25 cellular contexts compared by ENCODE assay signal in the genomic region with DNA sequence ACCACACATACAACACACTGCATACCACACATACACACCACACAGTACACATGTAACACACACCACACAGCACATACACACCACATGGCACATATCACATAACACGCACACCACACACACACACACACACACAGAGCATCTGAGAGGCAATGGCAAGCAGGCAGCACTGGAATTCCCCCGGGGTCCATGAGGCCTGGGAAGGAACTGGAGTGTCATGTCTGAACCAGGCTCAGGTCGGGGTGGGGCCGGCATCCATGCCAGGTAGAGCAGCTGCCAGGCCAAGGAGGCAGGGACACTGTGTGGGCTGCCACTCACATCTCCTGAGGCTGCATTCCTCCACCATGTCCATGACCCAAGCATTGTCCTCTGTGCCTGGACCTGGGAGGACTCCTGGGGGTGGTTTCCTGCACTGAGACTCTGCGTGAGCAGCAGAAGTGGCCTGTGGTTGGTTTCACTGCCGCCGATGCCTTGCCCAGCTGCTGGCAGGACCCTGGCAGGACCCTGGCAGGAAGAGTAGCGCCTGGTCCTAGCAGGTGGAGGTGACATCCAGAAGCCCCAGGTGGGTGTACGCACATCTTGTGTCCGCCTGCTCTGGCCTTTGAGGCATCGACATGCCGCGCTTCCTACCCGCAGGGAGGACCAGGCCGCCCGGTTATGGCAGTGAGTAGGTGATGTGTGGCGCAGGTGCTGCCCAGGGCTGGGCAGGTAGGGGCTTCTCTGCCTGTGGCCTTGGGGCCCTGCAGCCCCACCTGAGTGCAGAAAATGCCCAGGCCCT.
DNase-seq lines count a peak whose midpoint lies in the region; FAIRE-seq and TF ChIP-seq lines count a peak whose summit lies in the region.
"Had no signal": no experiment of that assay in that cellular context is flagged by ENCODE, and none has a peak within 500 bp of the region (broad histone marks: within the 10 kb centered on the region; RNA-seq: fewer than 3 reads in every experiment).

No MANE protein-coding gene starts in this region.

- H3K36me3 ChIP-seq in H7 (replicated peaks; ENCODE audit: control insufficient read depth, insufficient read depth, low read length), result no peaks in the 10 kb centered on the region
- H3K36me3 ChIP-seq in H1 (ENCODE audit: control insufficient read depth in 2 of 4, insufficient read depth in 4 of 4, low read length in 3 of 4), result no peaks in the 10 kb centered on the region
- H3K36me3 ChIP-seq in neuronal stem cell (replicated peaks in 1 of 2; ENCODE audit: control insufficient read depth in 2 of 2, insufficient read depth in 2 of 2, low read length in 2 of 2), result no peaks in the 10 kb centered on the region
- H3K36me3 ChIP-seq in vagina, result no peaks in the 10 kb centered on the region
- H3K36me3 ChIP-seq: BLaER1 treated with 17β-estradiol and CSF1 and Interleukin-3, amounts not matched to agents 10 nM and 100 nM had no signal

- no peak overlapping the region; the same call in 1 of the 2 replicates for H3K18ac ChIP-seq in H1 (ENCODE audit: extremely low read depth, low read length)
- H3K18ac ChIP-seq in neuronal stem cell (ENCODE audit: low read length), result peak overlapping the region; percentile 53

- H3K23ac ChIP-seq in H1 (ENCODE audit: insufficient read length) (no peak overlapping the region), neuronal stem cell (ENCODE audit: low read depth, low read length, poor library complexity) (peak overlapping the region; percentile 74)

- POLR2A ChIA-PET in H1 (lab: Charles Lee; ENCODE audit: partially characterized antibody), result no interaction called here

- H3K4ac ChIP-seq in H1 (replicated peaks; ENCODE audit: insufficient read length, low read depth, low read length), result no peak overlapping the region
- peak overlapping the region; percentile 1 for H3K4ac ChIP-seq in neuronal stem cell (ENCODE audit: low read length)

- CTCF ChIA-PET in H1 (lab: Charles Lee; ENCODE audit: partially characterized antibody), result no interaction called here

- no peak overlapping the region for H4K5ac ChIP-seq in H1 (ENCODE audit: insufficient read length, low read depth, low read length)

- FAIRE-seq in H1 (lab: Jason Lieb, UNC), result no peak
- FAIRE-seq: A549, G401.6 had no signal

- WGBS in H1 (ENCODE audit: extremely low coverage in 1 of 2, insufficient coverage in 1 of 2, insufficient read length in 1 of 2, insufficient replicate concordance in 2 of 2, low coverage in 1 of 2, low lambda C conversion rate in 2 of 2, missing lambda C conversion rate in 1 of 2), 2 experiments, result 82% methylated on average over 17 of the region's 17 CpGs; no CpG with 5 or more reads in 1 of the 2 experiments
- WGBS in neuronal stem cell (ENCODE audit: extremely low coverage in 2 of 2, insufficient read length in 2 of 2, insufficient replicate concordance in 1 of 2), 2 donors, result no CpG with 5 or more reads among the region's 17 CpGs

- H3K9me3 ChIP-seq in H1 (ENCODE audit: insufficient read depth in 2 of 2, low read depth in 1 of 2, low read length in 1 of 2) (no peaks in the 10 kb centered on the region), neuronal stem cell (replicated peaks in 1 of 2; ENCODE audit: control insufficient read depth in 2 of 2, insufficient read depth in 1 of 2, low read depth in 1 of 2, low read length in 2 of 2) (peaks cover 0 to 5% of the 10 kb centered on the region in 2 donors), vagina (no peaks in the 10 kb centered on the region)
- H3K9me3 ChIP-seq: A549 had no signal

- no peak overlapping the region for H3K9ac ChIP-seq in H1 (replicated peaks in 1 of 4; ENCODE audit: extremely low read depth in 1 of 4, low read depth in 3 of 4, low read length in 3 of 4)
- no peak overlapping the region for H3K9ac ChIP-seq in neuronal stem cell (ENCODE audit: low read depth, low read length, poor library complexity)
- H3K9ac ChIP-seq: BLaER1 treated with 17β-estradiol and CSF1 and Interleukin-3, amounts not matched to agents 10 nM and 100 nM had no signal

- H3K27ac ChIP-seq in H1 (ENCODE audit: low read depth, low read length) (no peak overlapping the region), neuronal stem cell (replicated peaks; ENCODE audit: low read length) (no peak overlapping the region), vagina (no peak overlapping the region)
- H3K27ac ChIP-seq: A549; BLaER1 treated with 17β-estradiol and CSF1 and Interleukin-3, amounts not matched to agents 10 nM and 100 nM; SK-N-MC had no signal

- no peaks in the 10 kb centered on the region for H3K79me2 ChIP-seq in H1 (ENCODE audit: control insufficient read depth in 1 of 2, insufficient read depth in 2 of 2, low read length in 2 of 2)

- TF ChIP-seq RAD21 in H1 (IDR thresholded peaks at IDR 0.05 in 1 of 2, conservative IDR thresholded peaks at IDR 0.05 in 1 of 2; ENCODE audit: low read depth in 2 of 2, low read length in 2 of 2), result no peak

- peaks cover 0 to 4% of the 10 kb centered on the region in 2 experiments for H4K20me1 ChIP-seq in H1 (replicated peaks in 1 of 2; ENCODE audit: control insufficient read depth in 1 of 2, insufficient read depth in 2 of 2, low read length in 2 of 2)

- H3K4me2 ChIP-seq in H1 (ENCODE audit: insufficient read depth in 1 of 2, low read depth in 2 of 2, low read length in 2 of 2), result no peak overlapping the region
- no peak overlapping the region for H3K4me2 ChIP-seq in neuronal stem cell (ENCODE audit: insufficient read depth, low read length, poor library complexity, severe bottlenecking)
- H3K4me2 ChIP-seq: A549; BLaER1 treated with 17β-estradiol and CSF1 and Interleukin-3, amounts not matched to agents 10 nM and 100 nM; GM23338 had no signal

- H4K8ac ChIP-seq in H1 (ENCODE audit: extremely low read depth, insufficient read depth, low read length) (no peak overlapping the region), neuronal stem cell (ENCODE audit: low read depth, low read length) (peak overlapping the region; percentile 30)

- H3K4me3 ChIP-seq in H7 (ENCODE audit: insufficient read depth, low read depth, low read length) (no peak overlapping the region), H1 (ENCODE audit: extremely low read depth in 1 of 4, insufficient read depth in 2 of 4, low read depth in 3 of 4, low read length in 4 of 4) (no peak overlapping the region), neuronal stem cell (ENCODE audit: low read length in 2 of 2) (peak overlapping the region in 1 of 2 donors; percentile 50), vagina (no peak overlapping the region)
- H3K4me3 ChIP-seq: A549; BLaER1 treated with 17β-estradiol and CSF1 and Interleukin-3, amounts not matched to agents 10 nM and 100 nM; GM23338; SK-N-MC had no signal

- H3K79me1 ChIP-seq in H1 (ENCODE audit: low read depth, low read length) (no peaks in the 10 kb centered on the region), neuronal stem cell (ENCODE audit: low read depth, low read length) (no peaks in the 10 kb centered on the region)

- intact Hi-C loops in vagina (cut with DNase I), result no loop called here

- H4K91ac ChIP-seq in H1 (replicated peaks; ENCODE audit: insufficient read length, low read length) (no peak overlapping the region), neuronal stem cell (ENCODE audit: low read depth, low read length, poor library complexity) (no peak overlapping the region)

- H2AK5ac ChIP-seq in H1 (ENCODE audit: low read depth, low read length), result peak overlapping the region; percentile 95; the same call in 1 of the 2 replicates
- peak overlapping the region; percentile 72 for H2AK5ac ChIP-seq in neuronal stem cell (ENCODE audit: low read depth, low read length)

- DNase-seq in H7 (peak; percentile 13), H1 (ENCODE audit: low read depth in 1 of 2, low spot score in 2 of 2) (no peak), neuronal stem cell (ENCODE audit: low spot score) (no peak), vagina (ENCODE audit: extremely low spot score in 2 of 2) (peak; percentile 54 to 96), NCI-H524 (lab: John Stamatoyannopoulos, UW) (no peak), T-helper 2 cell (no peak), NOMO-1 treated with DMSO at 0.1 percent for 48 hours (lab: John Stamatoyannopoulos, UW; ENCODE audit: unreplicated experiment) (no peak)
- DNase-seq: AML-193; CD4-positive, alpha-beta T cell; COR-L47; DMS53; Karpas-422; NCI-H1092; NCI-H1417 treated with DMSO at 0.1 percent for 48 hours; NCI-H187; NCI-H2081 treated with DMSO at 0.1 percent for 48 hours; NCI-H524 treated with DMSO at 0.1 percent for 48 hours; NCI-H774; NK-92 treated with Interleukin-12 subunit alpha and Interleukin-12 subunit beta, amount 100 ng/mL, for 24 hours; SIG-M5 had no signal

- H2BK5ac ChIP-seq in H1 (ENCODE audit: low read depth, low read length) (no peak overlapping the region), neuronal stem cell (ENCODE audit: low read length) (peak overlapping the region; percentile 54)

- H3K4me1 ChIP-seq in H1 (replicated peaks in 1 of 4; ENCODE audit: control insufficient read depth in 3 of 4, insufficient read depth in 4 of 4, low read length in 3 of 4) (peaks cover 0 to 3% (median 0%) of the 10 kb centered on the region in 4 experiments; a peak in 1 of 7 replicates), neuronal stem cell (ENCODE audit: control insufficient read depth in 2 of 2, insufficient read depth in 1 of 2, low read depth in 1 of 2, low read length in 2 of 2) (no peaks in the 10 kb centered on the region), vagina (no peaks in the 10 kb centered on the region)
- H3K4me1 ChIP-seq: A549 had no signal

- H2BK120ac ChIP-seq in H1 (replicated peaks; ENCODE audit: low read depth, low read length), result peak overlapping the region; percentile 67
- H2BK120ac ChIP-seq in neuronal stem cell (ENCODE audit: low read depth, low read length), result no peak overlapping the region

- no peak for TF ChIP-seq POLR2A in H1 (IDR thresholded peaks at IDR 0.05; ENCODE audit: control extremely low read depth in 1 of 2, low read depth in 2 of 2, low read length in 2 of 2)
- no peak for TF ChIP-seq POLR2A in vagina (IDR thresholded peaks at IDR 0.05)

- H2BK12ac ChIP-seq in H1 (ENCODE audit: low read depth, low read length) (0 out of 2 replicates have a peak overlapping the region, but pooled peaks have one; percentile 60), neuronal stem cell (ENCODE audit: low read length) (peak overlapping the region; percentile 49)

- H3K14ac ChIP-seq in H1 (ENCODE audit: insufficient read length) (no peak overlapping the region), neuronal stem cell (ENCODE audit: low read length) (peak overlapping the region; percentile 60)

- H2BK15ac ChIP-seq in H1 (ENCODE audit: low read length) (peak overlapping the region; percentile 97; the same call in 1 of the 2 replicates), neuronal stem cell (ENCODE audit: low read length) (no peak overlapping the region)

- no peak overlapping the region for H2AFZ ChIP-seq in H1 (ENCODE audit: low read length)
- H2AFZ ChIP-seq in neuronal stem cell (ENCODE audit: low read length), result no peak overlapping the region
- H2AFZ ChIP-seq: GM23338 had no signal

- H3K27me3 ChIP-seq in H7 (ENCODE audit: control insufficient read depth, insufficient read depth, low read length) (no peaks in the 10 kb centered on the region), H1 (replicated peaks in 1 of 4; ENCODE audit: control insufficient read depth in 3 of 4, extremely low read depth in 1 of 4, insufficient read depth in 3 of 4, low read length in 3 of 4) (no peaks in the 10 kb centered on the region), neuronal stem cell (ENCODE audit: control insufficient read depth in 3 of 3, insufficient read depth in 3 of 3, low read depth in 1 of 3, low read length in 3 of 3) (peaks cover 0 to 2% (median 0%) of the 10 kb centered on the region in 3 experiments), vagina (no peaks in the 10 kb centered on the region)

- H2BK20ac ChIP-seq in H1 (ENCODE audit: low read length), result no peak overlapping the region

- H3K23me2 ChIP-seq in H1 (ENCODE audit: low read depth, low read length), result peaks cover 2% of the 10 kb centered on the region; the same call in 1 of the 2 replicates

- TF ChIP-seq EP300 in H1 (IDR thresholded peaks at IDR 0.05; ENCODE audit: borderline replicate concordance in 1 of 2, low read depth in 2 of 2, low read length in 2 of 2), result no peak

- TF ChIP-seq CTCF in H1 (IDR thresholded peaks at IDR 0.05; ENCODE audit: control extremely low read depth in 1 of 3, insufficient read depth in 1 of 3, low read depth in 1 of 3, low read length in 3 of 3) (no peak), vagina (IDR thresholded peaks at IDR 0.05) (no peak)

- no peak overlapping the region for H3K56ac ChIP-seq in H1 (replicated peaks; ENCODE audit: insufficient read length, low read depth, low read length)

Comparison
In these comparisons a context has a peak if more than half of its experiments do, and no peak if none do; other contexts are left out.
1. DNase-seq: peak in H7 (single experiment) and vagina (2 of 2); none in H1 (0 of 2), neuronal stem cell (single experiment), NCI-H524 (0 of 2), T-helper 2 cell (0 of 5) and NOMO-1 treated with DMSO at 0.1 percent for 48 hours (single experiment).